Comparison of ENCODE assay signal across 9 cellular contexts in genomic region chr18:25517881-25518715, GRCh38.
DNase-seq lines count a peak whose midpoint lies in the region; ATAC-seq lines count a peak whose summit lies in the region.
"Had no signal": no experiment of that assay in that cellular context is flagged by ENCODE, and none has a peak within 500 bp of the region (broad histone marks: within the 10 kb centered on the region; RNA-seq: fewer than 3 reads in every experiment).

No MANE protein-coding gene starts in this region.

- peak; percentile 36 for ATAC-seq in GM18858 (IDR thresholded peaks at IDR 0.05; ENCODE audit: unreplicated experiment)
- ATAC-seq in GM21576 (IDR thresholded peaks at IDR 0.05; ENCODE audit: unreplicated experiment): peak; percentile 38
- ATAC-seq in HG03175 (IDR thresholded peaks at IDR 0.05; ENCODE audit: unreplicated experiment): peak; percentile 48

- in situ Hi-C loops in ACHN (cut with HindIII; ENCODE audit: low pct_ligation_motif_present, low pct_unique_long_range_greater_than_20kb, low sequenced_read_pairs): no loop called here

- DNase-seq in glomerular endothelial cell (ENCODE audit: extremely low read depth, low read depth, low spot score) (peak; percentile 91), ACHN (no peak), occipital lobe (lab: John Stamatoyannopoulos, UW) (no peak), DMS79 treated with DMSO at 0.1 percent for 48 hours (lab: John Stamatoyannopoulos, UW) (no peak), D341Med (ENCODE audit: low spot score) (no peak)
- DNase-seq: NCI-H1092 had no signal
